Comparison of ENCODE assay signal across 22 cellular contexts in genomic region chr5:57551974-57552537, GRCh38.
DNase-seq lines count a peak whose midpoint lies in the region; ATAC-seq, FAIRE-seq and TF ChIP-seq lines count a peak whose summit lies in the region.
"Had no signal": no experiment of that assay in that cellular context is flagged by ENCODE, and none has a peak within 500 bp of the region (broad histone marks: within the 10 kb centered on the region; RNA-seq: fewer than 3 reads in every experiment).

No MANE protein-coding gene starts in this region.

- no peak overlapping the region for H2BK5ac ChIP-seq in IMR-90 (ENCODE audit: low read depth, low read length, poor library complexity, severe bottlenecking)

- H3K4me1 ChIP-seq in IMR-90 (ENCODE audit: control insufficient read depth, insufficient read depth, low read length) (peaks cover 2% of the 10 kb centered on the region; the same call in 1 of the 2 replicates), GM12878 (ENCODE audit: control insufficient read depth, insufficient read depth, low read length) (no peaks in the 10 kb centered on the region)
- H3K4me1 ChIP-seq: colonic mucosa, esophagus squamous epithelium had no signal

- no peaks in the 10 kb centered on the region for H3K27me3 ChIP-seq in IMR-90 (ENCODE audit: control insufficient read depth, insufficient read depth, low read length)
- no peaks in the 10 kb centered on the region for H3K27me3 ChIP-seq in GM12878 (replicated peaks in 1 of 2; ENCODE audit: control insufficient read depth in 2 of 2, insufficient read depth in 2 of 2, low read length in 1 of 2)
- H3K27me3 ChIP-seq: brain microvascular endothelial cell, colonic mucosa, esophagus squamous epithelium had no signal

- H4K5ac ChIP-seq in IMR-90 (ENCODE audit: low read depth, low read length), result no peak overlapping the region

- ATAC-seq in IMR-90 (ENCODE audit: low read depth) (no peak), GM12878 (no peak)
- ATAC-seq: stimulated activated memory B cell treated with anti-CD40 and anti-IgM and Interleukin-4, amounts not matched to agents 10 μg/mL and 1 μg/mL and 100 μg/mL, for 72 hours had no signal

- H2BK15ac ChIP-seq in IMR-90 (ENCODE audit: low read depth, low read length), result no peak overlapping the region

- peak; percentile 41 for FAIRE-seq in GM12878 (lab: Jason Lieb, UNC)

- no peak for TF ChIP-seq POLR2A in IMR-90 (IDR thresholded peaks at IDR 0.05; ENCODE audit: low read depth, low read length)
- TF ChIP-seq POLR2A in GM12878 (IDR thresholded peaks at IDR 0.05; ENCODE audit: low read depth, low read length), result no peak

- no peak overlapping the region for H3K4me2 ChIP-seq in IMR-90 (ENCODE audit: low read depth, low read length)
- H3K4me2 ChIP-seq in GM12878 (ENCODE audit: control insufficient read depth, insufficient read depth), result no peak overlapping the region

- H4K91ac ChIP-seq in IMR-90 (ENCODE audit: insufficient read depth, low read depth, low read length), result no peak overlapping the region

- H2AFZ ChIP-seq in IMR-90 (replicated peaks; ENCODE audit: low read length, poor library complexity) (no peak overlapping the region), GM12878 (ENCODE audit: control insufficient read depth, low read depth, low read length) (no peak overlapping the region)

- dilution Hi-C loops in IMR-90 (cut with HindIII; ENCODE audit: low sequenced_read_pairs, unreplicated experiment), result no loop called here

- TF ChIP-seq RAD21 in IMR-90 (IDR thresholded peaks at IDR 0.05; ENCODE audit: low read length), result no peak
- TF ChIP-seq RAD21 in GM12878 (IDR thresholded peaks at IDR 0.05; ENCODE audit: insufficient read depth, low read depth, low read length), result no peak

- H4K8ac ChIP-seq in IMR-90 (ENCODE audit: low read depth in 2 of 2, low read length in 2 of 2), result no peak overlapping the region

- no CpG with 5 or more reads among the region's 5 CpGs for WGBS in IMR-90 (ENCODE audit: extremely low coverage in 2 of 2, insufficient read length in 1 of 2), 2 experiments
- 22% methylated on average over 5 of the region's 5 CpGs for WGBS in GM12878 (ENCODE audit: insufficient coverage, insufficient replicate concordance, low lambda C conversion rate, missing lambda C conversion rate)

- H3K79me1 ChIP-seq in IMR-90 (ENCODE audit: low read depth in 1 of 2, low read length in 2 of 2), result no peaks in the 10 kb centered on the region

- no peaks in the 10 kb centered on the region for H3K9me1 ChIP-seq in IMR-90 (ENCODE audit: insufficient read depth, low read length)

- TF ChIP-seq CTCF in IMR-90 (conservative IDR thresholded peaks at IDR 0.05; ENCODE audit: low read depth, low read length), result no peak
- TF ChIP-seq CTCF in GM12878 (IDR thresholded peaks at IDR 0.05 in 2 of 3, conservative IDR thresholded peaks at IDR 0.05 in 1 of 3; ENCODE audit: control insufficient read depth in 2 of 3, extremely low read depth in 1 of 3, insufficient read depth in 1 of 3, low read depth in 3 of 3, low read length in 3 of 3), result no peak
- TF ChIP-seq CTCF in nephron progenitor cell (IDR thresholded peaks at IDR 0.05), result no peak

- no peak overlapping the region for H3K4ac ChIP-seq in IMR-90 (ENCODE audit: low read depth, low read length)

- peaks cover 8% of the 10 kb centered on the region for H3K27me3 Mint-ChIP-seq in nephron progenitor cell (ENCODE audit: low read depth, poor library complexity)
- H3K27me3 Mint-ChIP-seq: activated B cell treated with CpG ODN at 0.5 μM for 24 hours had no signal

- peaks cover 15% of the 10 kb centered on the region for H3K4me1 Mint-ChIP-seq in nephron progenitor cell
- H3K4me1 Mint-ChIP-seq: activated B cell treated with CpG ODN at 0.5 μM for 24 hours; activated CD4-positive, alpha-beta memory T cell treated with anti-CD3 and anti-CD28 coated beads, Interleukin-2, amount 10 ng/mL, durations not matched to agents 7 days and 5 days; CD4-positive, alpha-beta memory T cell; naive B cell; stimulated activated memory B cell treated with anti-CD40 and anti-IgM and Interleukin-4, amounts not matched to agents 10 μg/mL and 1 μg/mL and 100 μg/mL, for 72 hours had no signal

- no peak overlapping the region for H2BK20ac ChIP-seq in IMR-90 (ENCODE audit: low read depth, low read length)

- no peak overlapping the region for H2AK5ac ChIP-seq in IMR-90 (ENCODE audit: low read depth, low read length)

- peak; percentile 84 for DNase-seq in COLO829 (ENCODE audit: low spot score)
- DNase-seq in IMR-90, result peak; percentile 36
- DNase-seq in GM12878 (ENCODE audit: low read depth, low spot score), result no peak
- no peak for DNase-seq in nephron progenitor cell
- DNase-seq in NOMO-1 (lab: John Stamatoyannopoulos, UW; ENCODE audit: unreplicated experiment in 2 of 2), result no peak
- no peak for DNase-seq in KBM-7
- DNase-seq in NCI-H774 (lab: John Stamatoyannopoulos, UW), result no peak
- DNase-seq: activated B cell treated with CpG ODN at 0.5 μM for 24 hours; activated CD4-positive, alpha-beta memory T cell treated with anti-CD3 and anti-CD28 coated beads, Interleukin-2, amount 10 ng/mL, durations not matched to agents 7 days and 5 days; activated gamma-delta T cell treated with Interleukin-2 at 50 U/mL for 16 hours; brain microvascular endothelial cell; CD4-positive, alpha-beta memory T cell; colonic mucosa; esophagus squamous epithelium; GDM1; H9; mesenchymal stem cell; naive B cell; stimulated activated CD4-positive, alpha-beta T cell treated with anti-CD3 and anti-CD28 coated beads, Interleukin-2, amount 100 ng/mL, for 24 hours; T1000 had no signal

- H3K14ac ChIP-seq in IMR-90 (replicated peaks; ENCODE audit: low read depth, low read length), result no peak overlapping the region

- H3K36me3 Mint-ChIP-seq in nephron progenitor cell (ENCODE audit: low read depth), result peaks cover 8% of the 10 kb centered on the region
- H3K36me3 Mint-ChIP-seq: CD4-positive, alpha-beta memory T cell; naive B cell; stimulated activated memory B cell treated with anti-CD40 and anti-IgM and Interleukin-4, amounts not matched to agents 10 μg/mL and 1 μg/mL and 100 μg/mL, for 72 hours had no signal

- H3K4me3 Mint-ChIP-seq in nephron progenitor cell, result no peak overlapping the region
- H3K4me3 Mint-ChIP-seq: activated B cell treated with CpG ODN at 0.5 μM for 24 hours; activated CD4-positive, alpha-beta memory T cell treated with anti-CD3 and anti-CD28 coated beads, Interleukin-2, amount 10 ng/mL, durations not matched to agents 7 days and 5 days; CD4-positive, alpha-beta memory T cell; H9; naive B cell; stimulated activated memory B cell treated with anti-CD40 and anti-IgM and Interleukin-4, amounts not matched to agents 10 μg/mL and 1 μg/mL and 100 μg/mL, for 72 hours had no signal

- H3K9ac ChIP-seq in IMR-90 (ENCODE audit: low read depth, low read length) (no peak overlapping the region), GM12878 (ENCODE audit: control insufficient read depth, insufficient read depth, low read length) (no peak overlapping the region)

- no peaks in the 10 kb centered on the region for H3K79me2 ChIP-seq in GM12878 (ENCODE audit: control insufficient read depth, insufficient read depth, low read length)

- CTCF ChIA-PET in IMR-90 (lab: Yijun Ruan, JAX), result no interaction called here
- CTCF ChIA-PET in GM12878 (lab: Yijun Ruan, JAX), result interaction anchor here (0.6 kb wide), 1 partner anchor 117 kb away, joined by 3 read pairs; no protein-coding TSS in a partner anchor

- H3K36me3 ChIP-seq in IMR-90 (ENCODE audit: control insufficient read depth, insufficient read depth, low read length) (no peaks in the 10 kb centered on the region), GM12878 (ENCODE audit: control insufficient read depth in 2 of 2, insufficient read depth in 2 of 2, low read length in 1 of 2) (no peaks in the 10 kb centered on the region)
- H3K36me3 ChIP-seq: brain microvascular endothelial cell, colonic mucosa, esophagus squamous epithelium, thoracic aorta had no signal

- H3K9me3 ChIP-seq in IMR-90 (ENCODE audit: control insufficient read depth, insufficient read depth, low read length), result no peaks in the 10 kb centered on the region
- no peaks in the 10 kb centered on the region for H3K9me3 ChIP-seq in GM12878 (replicated peaks; ENCODE audit: control insufficient read depth, insufficient read depth, low read length)
- H3K9me3 ChIP-seq: colonic mucosa, esophagus squamous epithelium, thoracic aorta had no signal

- POLR2A ChIA-PET in IMR-90 (lab: Charles Lee; ENCODE audit: unreplicated experiment) (no interaction called here), GM12878 (lab: Charles Lee) (no interaction called here)

- H3K18ac ChIP-seq in IMR-90 (ENCODE audit: low read depth, low read length), result no peak overlapping the region

- RAD21 ChIA-PET in GM12878 (lab: Charles Lee; ENCODE audit: unreplicated experiment), result no interaction called here

- SMC1A ChIA-PET in GM12878 (lab: Charles Lee; ENCODE audit: uncharacterized antibody, unreplicated experiment), result no interaction called here

- BruUV-seq in IMR-90 (replicated peaks; lab: Mats Ljungman, UMichigan), result no TSS peak
- no TSS peak for BruUV-seq in GM12878 (replicated peaks; lab: Mats Ljungman, UMichigan)

- intact Hi-C loops in IMR-90 (cut with micrococcal nuclease) (no loop called here), GM12878 (cut with micrococcal nuclease; ENCODE audit: unreplicated experiment) (no loop called here)

- H3K9me3 Mint-ChIP-seq in nephron progenitor cell, result peaks cover 24% of the 10 kb centered on the region
- H3K9me3 Mint-ChIP-seq: activated B cell treated with CpG ODN at 0.5 μM for 24 hours; activated CD4-positive, alpha-beta memory T cell treated with anti-CD3 and anti-CD28 coated beads, Interleukin-2, amount 10 ng/mL, durations not matched to agents 7 days and 5 days; CD4-positive, alpha-beta memory T cell; stimulated activated memory B cell treated with anti-CD40 and anti-IgM and Interleukin-4, amounts not matched to agents 10 μg/mL and 1 μg/mL and 100 μg/mL, for 72 hours had no signal

- in situ Hi-C loops in IMR-90 (cut with MboI; ENCODE audit: low sequenced_read_pairs) (no loop called here), GM12878 (cut with MboI) (no loop called here), KBM-7 (cut with MboI; ENCODE audit: low pct_unique_long_range_greater_than_20kb, low sequenced_read_pairs) (no loop called here)

- no peak overlapping the region for H3K4me3 ChIP-seq in IMR-90 (ENCODE audit: insufficient read depth, low read depth, low read length)
- no peak overlapping the region for H3K4me3 ChIP-seq in GM12878
- H3K4me3 ChIP-seq: colonic mucosa, esophagus squamous epithelium, thoracic aorta had no signal

- H2BK120ac ChIP-seq in IMR-90 (ENCODE audit: low read depth, low read length), result no peak overlapping the region

- H3K27ac Mint-ChIP-seq in nephron progenitor cell, result peak overlapping the region; percentile 54
- H3K27ac Mint-ChIP-seq: activated B cell treated with CpG ODN at 0.5 μM for 24 hours; activated CD4-positive, alpha-beta memory T cell treated with anti-CD3 and anti-CD28 coated beads, Interleukin-2, amount 10 ng/mL, durations not matched to agents 7 days and 5 days; CD4-positive, alpha-beta memory T cell; H9; naive B cell; stimulated activated memory B cell treated with anti-CD40 and anti-IgM and Interleukin-4, amounts not matched to agents 10 μg/mL and 1 μg/mL and 100 μg/mL, for 72 hours had no signal

- TF ChIP-seq EP300 in GM12878 (IDR thresholded peaks at IDR 0.05; ENCODE audit: borderline replicate concordance in 1 of 2, control insufficient read depth in 1 of 2, low read depth in 2 of 2, low read length in 2 of 2), result no peak

- H3K56ac ChIP-seq in IMR-90 (ENCODE audit: extremely low read depth, insufficient read depth, low read length), result no peak overlapping the region

- H2AK9ac ChIP-seq in IMR-90 (replicated peaks; ENCODE audit: low read depth, low read length, poor library complexity), result no peak overlapping the region

- no peak overlapping the region for H3K27ac ChIP-seq in IMR-90 (ENCODE audit: insufficient read depth, low read length)
- no peak overlapping the region for H3K27ac ChIP-seq in GM12878 (ENCODE audit: control insufficient read depth, insufficient read depth)
- H3K27ac ChIP-seq: brain microvascular endothelial cell, colonic mucosa, esophagus squamous epithelium, thoracic aorta had no signal

- no peaks in the 10 kb centered on the region for H4K20me1 ChIP-seq in IMR-90 (ENCODE audit: insufficient read depth, low read length)
- no peaks in the 10 kb centered on the region for H4K20me1 ChIP-seq in GM12878 (ENCODE audit: control insufficient read depth, insufficient read depth)

- H3K23ac ChIP-seq in IMR-90 (ENCODE audit: low read depth, low read length), result no peak overlapping the region

Comparison
In these comparisons a context has a peak if more than half of its experiments do, and no peak if none do; other contexts are left out.
1. DNase-seq: peak in COLO829 (single experiment) and IMR-90 (single experiment); none in GM12878 (single experiment), nephron progenitor cell (single experiment), NOMO-1 (0 of 2), KBM-7 (single experiment) and NCI-H774 (single experiment).